ENCODE assay signal across 8 cellular contexts in the genomic region with DNA sequence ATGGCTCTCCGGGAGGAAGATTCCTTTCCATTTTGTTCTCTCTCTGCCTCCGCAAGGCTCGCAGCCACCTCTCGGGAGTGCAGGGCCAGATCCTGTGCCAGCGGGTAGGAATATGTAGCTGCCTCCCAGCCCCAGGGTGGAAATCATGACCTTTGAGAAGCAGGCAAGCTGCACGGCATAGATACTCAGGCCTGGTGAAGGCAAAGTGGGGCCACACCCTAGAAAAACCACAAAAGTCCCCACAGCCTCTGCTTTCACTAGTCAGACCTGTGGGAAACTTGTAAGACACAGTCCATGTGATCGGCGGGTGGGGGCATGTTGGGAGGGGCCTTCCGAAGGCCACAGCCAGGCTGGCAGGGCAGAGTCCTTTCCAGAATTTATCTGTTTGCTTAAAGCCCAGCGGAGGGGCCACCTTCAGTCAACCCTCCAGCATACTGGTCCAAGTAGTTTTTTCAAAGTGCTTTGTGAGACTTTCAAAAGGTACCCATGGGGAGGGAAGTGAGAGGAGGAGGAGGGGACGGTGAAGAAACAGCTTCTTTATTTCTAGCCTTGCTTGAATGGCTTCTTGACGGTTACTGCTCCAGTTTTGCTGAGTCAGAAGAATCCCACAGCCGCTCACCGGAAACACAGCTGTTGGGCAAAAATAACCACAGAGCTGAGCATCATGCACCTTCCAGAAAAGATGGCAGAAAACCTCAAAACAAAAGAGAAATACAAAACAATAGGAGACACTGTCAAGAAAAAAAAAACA. TPM values are rescaled to one million over a fixed set of nuclear protein-coding genes. Genes with fewer than 3 reads are reported as not detected.
DNase-seq lines count a peak whose midpoint lies in the region; ATAC-seq and TF ChIP-seq lines count a peak whose summit lies in the region.

TSS of gene MAP1LC3B2 (plus strand) at position 52 of the 751 bp plus-strand sequence. CDS start 16,562 bp downstream, outside the sequence.

- H3K4me3 Mint-ChIP-seq in osteocyte (ENCODE audit: unreplicated experiment) = peak within 1 kb of the TSS; percentile 35

- H3K27ac Mint-ChIP-seq in osteocyte (ENCODE audit: unreplicated experiment) = peak within 1 kb of the TSS; percentile 99

- peaks cover 38% of the 10 kb centered on the region for H3K4me1 Mint-ChIP-seq in osteocyte (ENCODE audit: unreplicated experiment)

- H3K4me3 ChIP-seq in thyroid gland (replicated peaks in 1 of 3) = no peak within 1 kb of the TSS

- no peaks in the 10 kb centered on the region for H3K36me3 ChIP-seq in thyroid gland

- peaks cover 14% of the 10 kb centered on the region for H3K4me1 ChIP-seq in foreskin keratinocyte
- peaks cover 8 to 9% of the 10 kb centered on the region in 2 donors for H3K4me1 ChIP-seq in thyroid gland

- H3K27ac ChIP-seq in foreskin keratinocyte (peak within 1 kb of the TSS; percentile 88), thyroid gland (peak within 1 kb of the TSS; percentile 60 to 76 (median 70))

- peaks cover 7% of the 10 kb centered on the region for H3K9me3 Mint-ChIP-seq in osteocyte (ENCODE audit: unreplicated experiment)

- H3K27me3 Mint-ChIP-seq in osteocyte (ENCODE audit: unreplicated experiment) = no peaks in the 10 kb centered on the region

- no peak for TF ChIP-seq POLR2A in thyroid gland (IDR thresholded peaks at IDR 0.05)

- H3K9me3 ChIP-seq in thyroid gland = no peaks in the 10 kb centered on the region

- H3K27me3 ChIP-seq in foreskin keratinocyte (no peaks in the 10 kb centered on the region), thyroid gland (no peaks in the 10 kb centered on the region)

- 33 to 35% methylated on average over 13 to 14 of the region's 14 CpGs for WGBS in thyroid gland, 2 donors

- TF ChIP-seq CTCF in foreskin keratinocyte (conservative IDR thresholded peaks at IDR 0.05) (no peak), osteocyte (IDR thresholded peaks at IDR 0.05) (no peak), thyroid gland (IDR thresholded peaks at IDR 0.05) (no peak)

- H3K36me3 Mint-ChIP-seq in osteocyte (ENCODE audit: unreplicated experiment) = peaks cover 5% of the 10 kb centered on the region

- DNase-seq in OCI-M2 (lab: John Stamatoyannopoulos, UW; ENCODE audit: unreplicated experiment) (peak; percentile 94), activated T-helper 1 cell treated with Interleukin-2 at 50 U/mL for 16 hours (ENCODE audit: low read depth) (peak; percentile 58), foreskin keratinocyte (peak; percentile 91 to 95), osteocyte (ENCODE audit: extremely low spot score, unreplicated experiment) (peak; percentile 90), thyroid gland (peak; percentile 73 to 80), cerebellar nuclear complex (lab: John Stamatoyannopoulos, UW) (no peak)

- ATAC-seq in GM18511 (IDR thresholded peaks at IDR 0.05; ENCODE audit: unreplicated experiment) (peak; percentile 83), HG02885 (IDR thresholded peaks at IDR 0.05; ENCODE audit: poor library complexity, unreplicated experiment) (peak; percentile 76), foreskin keratinocyte (peak; percentile 94)

- intact Hi-C loops in thyroid gland (cut with DNase I) = no loop called here

RNA-seq across cellular contexts. Expression of gene MAP1LC3B2, which starts in this region (rescaled TPM):
- total RNA-seq in foreskin keratinocyte = 0.54 and 1.1 TPM in 2 replicates
- 1.9 and 2.3 TPM in 2 replicates for polyA plus RNA-seq in foreskin keratinocyte
- total RNA-seq in osteocyte = 1.7 and 2.1 TPM in 2 replicates
- 1 to 10 TPM in 1 of 4 donors, not detected in 3; 1.6 TPM for total RNA-seq in thyroid gland

Comparison
In these comparisons a context has a peak if more than half of its experiments do, and no peak if none do; other contexts are left out.
1. DNase-seq: peak in OCI-M2 (single experiment), activated T-helper 1 cell treated with Interleukin-2 at 50 U/mL for 16 hours (single experiment), foreskin keratinocyte (2 of 2), osteocyte (single experiment) and thyroid gland (2 of 2); none in cerebellar nuclear complex (0 of 2).
2. Peak in every context shown above with its lines, with median percentiles within 50 percentile points of each other: ATAC-seq.